ENCODE assay signal across 9 cellular contexts in the genomic region with DNA sequence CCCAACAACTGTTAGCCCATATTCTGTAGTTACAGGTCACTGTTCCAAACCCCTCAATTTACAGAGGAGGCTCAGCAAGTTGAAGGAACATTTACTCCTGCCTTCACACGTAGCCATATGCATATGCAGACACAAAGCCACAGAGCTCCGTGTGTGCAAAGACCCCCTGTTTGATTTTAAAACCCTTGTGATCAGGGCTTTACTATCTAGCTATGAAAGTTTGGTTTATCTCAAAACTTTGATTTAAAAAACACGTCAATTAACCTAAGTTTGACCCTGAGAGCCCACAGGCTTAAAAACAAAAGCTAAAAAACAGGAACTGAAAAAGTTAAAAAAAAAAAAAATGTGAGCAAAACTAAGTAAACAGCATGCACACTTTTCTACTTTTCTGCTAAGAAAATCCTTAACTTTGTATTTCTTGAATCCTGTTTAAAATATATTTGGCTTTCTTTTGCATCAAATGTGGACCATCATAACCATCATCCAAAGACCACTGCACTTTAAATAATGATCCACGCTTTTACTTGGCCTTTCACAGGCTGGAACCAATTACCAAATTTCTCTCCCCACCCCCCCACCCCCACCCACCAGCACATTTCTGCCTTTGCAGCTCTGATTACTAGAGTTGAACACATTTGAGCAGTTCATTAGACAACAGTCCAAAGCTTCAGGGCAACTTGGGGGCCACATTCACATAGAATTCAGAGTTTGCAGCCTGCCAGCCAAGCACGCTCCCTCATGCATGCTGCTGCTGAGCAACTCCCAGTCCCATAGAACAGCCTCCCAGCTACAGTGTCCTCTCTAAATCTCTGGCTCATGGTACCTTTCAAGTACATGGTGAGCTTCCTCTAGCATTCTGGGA.
DNase-seq lines count a peak whose midpoint lies in the region; ATAC-seq and TF ChIP-seq lines count a peak whose summit lies in the region.
"Had no signal": no experiment of that assay in that cellular context is flagged by ENCODE, and none has a peak within 500 bp of the region (broad histone marks: within the 10 kb centered on the region; RNA-seq: fewer than 3 reads in every experiment).

No MANE protein-coding gene starts in this region.

- no peaks in the 10 kb centered on the region for H3K79me1 ChIP-seq in mesenchymal stem cell (replicated peaks; ENCODE audit: low read length, poor library complexity, severe bottlenecking)

- H3K27me3 ChIP-seq in mesenchymal stem cell (ENCODE audit: control insufficient read depth in 1 of 2, insufficient read depth in 1 of 2, low read length in 2 of 2), result no peaks in the 10 kb centered on the region

- no peaks in the 10 kb centered on the region for H3K9me3 ChIP-seq in mesenchymal stem cell (ENCODE audit: control insufficient read depth, low read length)

- POLR2A ChIA-PET in activated B cell treated with CpG ODN at 0.5 μM for 24 hours (lab: Charles Lee), result interaction anchor here (0.6 to 4.4 kb wide), 33 partner anchors 9 to 370 kb away, joined by 3 to 84 read pairs (median 4); partner anchors contain the start of gene MAP3K1

- no peak overlapping the region for H4K8ac ChIP-seq in mesenchymal stem cell (ENCODE audit: low read length)

- H3K9ac ChIP-seq in mesenchymal stem cell (ENCODE audit: low read length), result no peak overlapping the region

- H2AK5ac ChIP-seq in mesenchymal stem cell (ENCODE audit: low read length, severe bottlenecking), result no peak overlapping the region

- ATAC-seq in GM21360 (IDR thresholded peaks at IDR 0.05; ENCODE audit: unreplicated experiment), result peak; percentile 65
- peak; percentile 77 for ATAC-seq in HG03175 (IDR thresholded peaks at IDR 0.05; ENCODE audit: unreplicated experiment)
- ATAC-seq in activated B cell treated with CpG ODN at 0.5 μM for 24 hours (ENCODE audit: low read depth), result peak; percentile 72

- peak; percentile 67 for DNase-seq in GM12865 (ENCODE audit: low read depth)
- peak; percentile 31 for DNase-seq in activated B cell treated with CpG ODN at 0.5 μM for 24 hours
- no peak for DNase-seq in hippocampal formation (lab: John Stamatoyannopoulos, UW)
- DNase-seq in mesenchymal stem cell, result no peak
- DNase-seq in substantia nigra (lab: John Stamatoyannopoulos, UW), result no peak
- no peak for DNase-seq in NCI-H1092 (lab: John Stamatoyannopoulos, UW)
- DNase-seq: caudate nucleus had no signal

- H2BK12ac ChIP-seq in mesenchymal stem cell (ENCODE audit: low read length in 2 of 2), result no peak overlapping the region

- no peak for TF ChIP-seq CTCF in GM12865 (IDR thresholded peaks at IDR 0.05; ENCODE audit: insufficient read depth, low read depth, low read length, missing control alignments)
- no peak for TF ChIP-seq CTCF in activated B cell treated with CpG ODN at 0.5 μM for 24 hours (IDR thresholded peaks at IDR 0.05)

- H3K4ac ChIP-seq in mesenchymal stem cell (ENCODE audit: low read depth in 1 of 2, low read length in 2 of 2), result no peak overlapping the region

- no peak overlapping the region for H3K27ac ChIP-seq in mesenchymal stem cell (ENCODE audit: low read length, poor library complexity, severe bottlenecking)
- H3K27ac ChIP-seq in substantia nigra (ENCODE audit: low read depth, low read length, poor library complexity, severe bottlenecking), result no peak overlapping the region

- peak overlapping the region; percentile 62 for H3K4me3 Mint-ChIP-seq in activated B cell treated with CpG ODN at 0.5 μM for 24 hours

- no peak overlapping the region for H3K23ac ChIP-seq in mesenchymal stem cell (ENCODE audit: low read length in 2 of 2)

- CTCF ChIA-PET in activated B cell treated with CpG ODN at 0.5 μM for 24 hours (lab: Charles Lee), result interaction anchor here (0.7 to 2.2 kb wide), 8 partner anchors 17 to 416 kb away, joined by 3 to 13 read pairs (median 4); no protein-coding TSS in a partner anchor

- H2BK15ac ChIP-seq in mesenchymal stem cell (ENCODE audit: low read depth, poor library complexity, severe bottlenecking), result no peak overlapping the region

- H3K9me3 Mint-ChIP-seq in activated B cell treated with CpG ODN at 0.5 μM for 24 hours, result no peaks in the 10 kb centered on the region

- H3K18ac ChIP-seq in mesenchymal stem cell (ENCODE audit: low read depth in 1 of 2, low read length in 2 of 2), result no peak overlapping the region

- H2BK120ac ChIP-seq in mesenchymal stem cell (ENCODE audit: low read depth, low read length), result no peak overlapping the region

- H4K91ac ChIP-seq in mesenchymal stem cell (ENCODE audit: low read length), result no peak overlapping the region

- H3K4me1 Mint-ChIP-seq in activated B cell treated with CpG ODN at 0.5 μM for 24 hours, result peaks cover 98% of the 10 kb centered on the region

- WGBS in mesenchymal stem cell, result 64% methylated on average over 3 of the region's 5 CpGs

- no peaks in the 10 kb centered on the region for H3K27me3 Mint-ChIP-seq in activated B cell treated with CpG ODN at 0.5 μM for 24 hours

- H2AFZ ChIP-seq in mesenchymal stem cell (ENCODE audit: low read depth, low read length), result no peak overlapping the region

- H3K4me3 ChIP-seq in GM12865 (ENCODE audit: low read depth, low read length), result peak overlapping the region; percentile 21
- no peak overlapping the region for H3K4me3 ChIP-seq in mesenchymal stem cell (ENCODE audit: insufficient read depth in 1 of 2, low read depth in 1 of 2, low read length in 2 of 2)

- no peak overlapping the region for H3K4me2 ChIP-seq in mesenchymal stem cell (ENCODE audit: low read length, poor library complexity, severe bottlenecking)

- H2BK5ac ChIP-seq in mesenchymal stem cell (ENCODE audit: low read depth, low read length, poor library complexity, severe bottlenecking), result no peak overlapping the region

- H3K27ac Mint-ChIP-seq in activated B cell treated with CpG ODN at 0.5 μM for 24 hours, result peak overlapping the region; percentile 88

- intact Hi-C loops in activated B cell treated with CpG ODN at 0.5 μM for 24 hours (cut with micrococcal nuclease), result loop anchor here (1.0 to 5.0 kb wide), 8 partner anchors 16 to 274 kb away; no protein-coding TSS in a partner anchor

- no peaks in the 10 kb centered on the region for H3K36me3 Mint-ChIP-seq in activated B cell treated with CpG ODN at 0.5 μM for 24 hours (ENCODE audit: low read depth)

- H3K14ac ChIP-seq in mesenchymal stem cell (ENCODE audit: low read length in 2 of 2), result no peak overlapping the region

- peaks cover 3% of the 10 kb centered on the region for H3K4me1 ChIP-seq in mesenchymal stem cell (ENCODE audit: control insufficient read depth, insufficient read depth, low read depth, low read length)

- no peaks in the 10 kb centered on the region for H3K36me3 ChIP-seq in mesenchymal stem cell (ENCODE audit: control insufficient read depth in 1 of 2, insufficient read depth in 2 of 2, low read depth in 1 of 2, low read length in 2 of 2)

Comparison
In these comparisons a context has a peak if more than half of its experiments do, and no peak if none do; other contexts are left out.
1. DNase-seq: peak in GM12865 (single experiment) and activated B cell treated with CpG ODN at 0.5 μM for 24 hours (single experiment); none in hippocampal formation (0 of 2), mesenchymal stem cell (single experiment), substantia nigra (0 of 49) and NCI-H1092 (single experiment).
2. Peak in every context shown above with its lines, with median percentiles within 50 percentile points of each other: ATAC-seq.